13 cellular contexts compared by ENCODE assay signal in genomic region chr5:77643654-77644404, GRCh38. TPM values are rescaled to one million over a fixed set of nuclear protein-coding genes. Genes with fewer than 3 reads are reported as not detected.
A peak's percentile ranks its signal among the peaks of the same experiment; 100 is the strongest.
DNase-seq lines count a peak whose midpoint lies in the region; ATAC-seq, FAIRE-seq and TF ChIP-seq lines count a peak whose summit lies in the region.
"Had no signal": no experiment of that assay in that cellular context is flagged by ENCODE, and none has a peak within 500 bp of the region (broad histone marks: within the 10 kb centered on the region; RNA-seq: fewer than 3 reads in every experiment).

No MANE protein-coding gene starts in this region.

- no peak overlapping the region for H3K27ac ChIP-seq in endothelial cell of umbilical vein (ENCODE audit: insufficient read depth, low read depth, low read length)
- no peak overlapping the region for H3K27ac ChIP-seq in colonic mucosa
- H3K27ac ChIP-seq: esophagus muscularis mucosa had no signal

- H4K20me1 ChIP-seq in endothelial cell of umbilical vein (replicated peaks; ENCODE audit: control insufficient read depth, extremely low read depth, insufficient read depth, low read length) = peaks cover 5% of the 10 kb centered on the region

- H3K79me2 ChIP-seq in endothelial cell of umbilical vein (ENCODE audit: control insufficient read depth, insufficient read depth, low read length) = no peaks in the 10 kb centered on the region

- peaks cover 97% of the 10 kb centered on the region for H3K27me3 Mint-ChIP-seq in activated naive CD4-positive, alpha-beta T cell treated with anti-CD3 and anti-CD28 coated beads, Interleukin-2, amount 10 ng/mL, durations not matched to agents 7 days and 5 days
- peaks cover 78 to 97% of the 10 kb centered on the region in 2 donors for H3K27me3 Mint-ChIP-seq in stimulated activated naive B cell treated with anti-CD40 and anti-IgM and Interleukin-4, amounts not matched to agents 10 μg/mL and 1 μg/mL and 100 μg/mL, for 72 hours

- BruUV-seq in endothelial cell of umbilical vein (replicated peaks; lab: Mats Ljungman, UMichigan) = no TSS peak

- peaks cover 5% of the 10 kb centered on the region for H3K4me1 ChIP-seq in endothelial cell of umbilical vein (ENCODE audit: control insufficient read depth, extremely low read depth, insufficient read depth, low read length)
- no peaks in the 10 kb centered on the region for H3K4me1 ChIP-seq in colonic mucosa

- H3K4me2 ChIP-seq in endothelial cell of umbilical vein (ENCODE audit: insufficient read depth, low read length) = no peak overlapping the region

- dilution Hi-C loops in endothelial cell of umbilical vein (cut with MboI; ENCODE audit: extremely low pct_ligation_motif_present, low sequenced_read_pairs) = no loop called here

- CTCF ChIA-PET in activated naive CD4-positive, alpha-beta T cell treated with anti-CD3 and anti-CD28 coated beads, Interleukin-2, amount 10 ng/mL, durations not matched to agents 7 days and 5 days (lab: Charles Lee) = interaction anchor here (0.7 kb wide), 1 partner anchor 51 kb away, joined by 3 read pairs; no protein-coding TSS in a partner anchor
- CTCF ChIA-PET in endothelial cell of umbilical vein (lab: Charles Lee) = interaction anchor here (1.3 kb wide), 1 partner anchor 13 kb away, joined by 3 read pairs; no protein-coding TSS in a partner anchor

- no peak for FAIRE-seq in endothelial cell of umbilical vein (lab: Jason Lieb, UNC)

- H3K9ac ChIP-seq in endothelial cell of umbilical vein (replicated peaks; ENCODE audit: extremely low read depth, insufficient read depth, low read length) (no peak overlapping the region), colonic mucosa (ENCODE audit: low read depth in 2 of 2, low read length in 2 of 2) (no peak overlapping the region)

- peak overlapping the region; percentile 19 for H3K4me3 Mint-ChIP-seq in activated naive CD4-positive, alpha-beta T cell treated with anti-CD3 and anti-CD28 coated beads, Interleukin-2, amount 10 ng/mL, durations not matched to agents 7 days and 5 days
- H3K4me3 Mint-ChIP-seq in stimulated activated naive B cell treated with anti-CD40 and anti-IgM and Interleukin-4, amounts not matched to agents 10 μg/mL and 1 μg/mL and 100 μg/mL, for 72 hours = peak overlapping the region in 1 of 2 donors; percentile 41

- peak overlapping the region; percentile 69 for H3K27ac Mint-ChIP-seq in activated naive CD4-positive, alpha-beta T cell treated with anti-CD3 and anti-CD28 coated beads, Interleukin-2, amount 10 ng/mL, durations not matched to agents 7 days and 5 days
- H3K27ac Mint-ChIP-seq in stimulated activated naive B cell treated with anti-CD40 and anti-IgM and Interleukin-4, amounts not matched to agents 10 μg/mL and 1 μg/mL and 100 μg/mL, for 72 hours = peak overlapping the region; percentile 65
- H3K27ac Mint-ChIP-seq: nephron progenitor cell had no signal

- H3K9me3 ChIP-seq in endothelial cell of umbilical vein (replicated peaks; ENCODE audit: control insufficient read depth, insufficient read depth, low read length) = no peaks in the 10 kb centered on the region
- H3K9me3 ChIP-seq in colonic mucosa = no peaks in the 10 kb centered on the region
- H3K9me3 ChIP-seq: esophagus muscularis mucosa had no signal

- TF ChIP-seq CTCF in endothelial cell of umbilical vein (IDR thresholded peaks at IDR 0.05; ENCODE audit: extremely low read depth in 1 of 2, insufficient read depth in 1 of 2, low read depth in 1 of 2, low read length in 2 of 2) = no peak
- no peak for TF ChIP-seq CTCF in colonic mucosa (IDR thresholded peaks at IDR 0.05)

- no peak for ATAC-seq in stimulated activated naive B cell treated with anti-CD40 and anti-IgM and Interleukin-4, amounts not matched to agents 10 μg/mL and 1 μg/mL and 100 μg/mL, for 72 hours (replicated peaks)
- no peak for ATAC-seq in sciatic nerve

- POLR2A ChIA-PET in endothelial cell of umbilical vein (lab: Charles Lee) = no interaction called here

- peaks cover 7% of the 10 kb centered on the region for H3K36me3 Mint-ChIP-seq in activated naive CD4-positive, alpha-beta T cell treated with anti-CD3 and anti-CD28 coated beads, Interleukin-2, amount 10 ng/mL, durations not matched to agents 7 days and 5 days
- H3K36me3 Mint-ChIP-seq in stimulated activated naive B cell treated with anti-CD40 and anti-IgM and Interleukin-4, amounts not matched to agents 10 μg/mL and 1 μg/mL and 100 μg/mL, for 72 hours = peaks cover 5 to 7% of the 10 kb centered on the region in 2 donors

- no peak overlapping the region for H3K4me3 ChIP-seq in endothelial cell of umbilical vein (replicated peaks in 1 of 3; ENCODE audit: insufficient read depth in 1 of 3, low read depth in 1 of 3, low read length in 3 of 3)
- no peak overlapping the region for H3K4me3 ChIP-seq in colonic mucosa

- intact Hi-C loops in endothelial cell of umbilical vein (cut with micrococcal nuclease) (loop anchor here (2.0 to 10.0 kb wide), 4 partner anchors 13 to 651 kb away; partner anchors contain the start of genes AP3B1 and TBCA), colonic mucosa (cut with DNase I) (no loop called here), sciatic nerve (cut with DNase I) (no loop called here)

- DNase-seq in activated naive CD4-positive, alpha-beta T cell treated with anti-CD3 and anti-CD28 coated beads, Interleukin-2, amount 10 ng/mL, durations not matched to agents 7 days and 5 days = no peak
- no peak for DNase-seq in activated naive CD4-positive, alpha-beta T cell treated with Interleukin-2 at 50 U/mL for 16 hours
- DNase-seq in NCI-H146 treated with DMSO at 0.1 percent for 48 hours (lab: John Stamatoyannopoulos, UW; ENCODE audit: unreplicated experiment) (peak; percentile 3), endothelial cell of umbilical vein (ENCODE audit: low read depth, low spot score) (no peak), colonic mucosa (no peak), sciatic nerve (ENCODE audit: low spot score) (no peak)
- DNase-seq in stimulated activated naive B cell treated with anti-CD40 and anti-IgM and Interleukin-4, amounts not matched to agents 10 μg/mL and 1 μg/mL and 100 μg/mL, for 72 hours = no peak
- DNase-seq in central memory CD4-positive, alpha-beta T cell = no peak
- DNase-seq: islet precursor cell, NCI-H510A, Right ventricle myocardium superior had no signal

- H3K9me1 ChIP-seq in endothelial cell of umbilical vein (replicated peaks; ENCODE audit: control insufficient read depth, extremely low read depth, insufficient read depth, low read length) = no peaks in the 10 kb centered on the region

- no peaks in the 10 kb centered on the region for H3K36me3 ChIP-seq in endothelial cell of umbilical vein (ENCODE audit: control insufficient read depth in 2 of 2, extremely low read depth in 1 of 2, insufficient read depth in 2 of 2, low read length in 2 of 2)
- no peaks in the 10 kb centered on the region for H3K36me3 ChIP-seq in colonic mucosa
- H3K36me3 ChIP-seq: esophagus muscularis mucosa had no signal

- H3K9me3 Mint-ChIP-seq in activated naive CD4-positive, alpha-beta T cell treated with anti-CD3 and anti-CD28 coated beads, Interleukin-2, amount 10 ng/mL, durations not matched to agents 7 days and 5 days = no peaks in the 10 kb centered on the region
- peaks cover 0 to 3% of the 10 kb centered on the region in 2 donors for H3K9me3 Mint-ChIP-seq in stimulated activated naive B cell treated with anti-CD40 and anti-IgM and Interleukin-4, amounts not matched to agents 10 μg/mL and 1 μg/mL and 100 μg/mL, for 72 hours

- no peak overlapping the region for H2AFZ ChIP-seq in endothelial cell of umbilical vein (ENCODE audit: low read depth, low read length)

- H3K4me1 Mint-ChIP-seq in activated naive CD4-positive, alpha-beta T cell treated with anti-CD3 and anti-CD28 coated beads, Interleukin-2, amount 10 ng/mL, durations not matched to agents 7 days and 5 days = peaks cover 19% of the 10 kb centered on the region
- peaks cover 9 to 16% of the 10 kb centered on the region in 2 donors for H3K4me1 Mint-ChIP-seq in stimulated activated naive B cell treated with anti-CD40 and anti-IgM and Interleukin-4, amounts not matched to agents 10 μg/mL and 1 μg/mL and 100 μg/mL, for 72 hours

- H3K27me3 ChIP-seq in endothelial cell of umbilical vein (ENCODE audit: control insufficient read depth in 2 of 2, insufficient read depth in 2 of 2, low read length in 2 of 2) (peaks cover 74 to 95% of the 10 kb centered on the region in 2 experiments), colonic mucosa (peaks cover 72% of the 10 kb centered on the region)

- no peak for TF ChIP-seq POLR2A in endothelial cell of umbilical vein (IDR thresholded peaks at IDR 0.05; ENCODE audit: low read depth, low read length)

TF ChIP-seq in endothelial cell of umbilical vein, 7 proteins besides CTCF, POLR2A, EP300 and RAD21:
- TF ChIP-seq FOS (IDR thresholded peaks at IDR 0.05; ENCODE audit: borderline replicate concordance, insufficient read depth, low read length) (no peak), EZH2 (IDR thresholded peaks at IDR 0.05; ENCODE audit: borderline replicate concordance, low read depth, low read length, severe bottlenecking) (peak; percentile 18)

RNA-seq across cellular contexts. Expression of gene OTP, which starts 5.3 kb away (rescaled TPM):
- not detected in 2 replicates for total RNA-seq in endothelial cell of umbilical vein
- not detected in 2 replicates for polyA plus RNA-seq in endothelial cell of umbilical vein
- polyA plus RNA-seq in endothelial cell of umbilical vein (2011; cell fraction: cytosol; rRNA removed) = not detected in 2 replicates
- polyA plus RNA-seq in endothelial cell of umbilical vein (2011; cell fraction: nucleus; rRNA removed) = not detected in 2 replicates
- polyA plus RNA-seq in endothelial cell of umbilical vein (2012) = not detected in 2 replicates
- polyA minus RNA-seq in endothelial cell of umbilical vein = not detected in 2 replicates
- polyA minus RNA-seq in endothelial cell of umbilical vein (2011; cell fraction: cytosol; rRNA and poly(A)+ RNA removed) = not detected
- not detected in 2 replicates for polyA minus RNA-seq in endothelial cell of umbilical vein (2011; cell fraction: nucleus; rRNA and poly(A)+ RNA removed)
- not detected for total RNA-seq in colonic mucosa
- total RNA-seq in sciatic nerve = not detected
- total RNA-seq: esophagus muscularis mucosa, Right ventricle myocardium superior had no signal
